In the genomic region with DNA sequence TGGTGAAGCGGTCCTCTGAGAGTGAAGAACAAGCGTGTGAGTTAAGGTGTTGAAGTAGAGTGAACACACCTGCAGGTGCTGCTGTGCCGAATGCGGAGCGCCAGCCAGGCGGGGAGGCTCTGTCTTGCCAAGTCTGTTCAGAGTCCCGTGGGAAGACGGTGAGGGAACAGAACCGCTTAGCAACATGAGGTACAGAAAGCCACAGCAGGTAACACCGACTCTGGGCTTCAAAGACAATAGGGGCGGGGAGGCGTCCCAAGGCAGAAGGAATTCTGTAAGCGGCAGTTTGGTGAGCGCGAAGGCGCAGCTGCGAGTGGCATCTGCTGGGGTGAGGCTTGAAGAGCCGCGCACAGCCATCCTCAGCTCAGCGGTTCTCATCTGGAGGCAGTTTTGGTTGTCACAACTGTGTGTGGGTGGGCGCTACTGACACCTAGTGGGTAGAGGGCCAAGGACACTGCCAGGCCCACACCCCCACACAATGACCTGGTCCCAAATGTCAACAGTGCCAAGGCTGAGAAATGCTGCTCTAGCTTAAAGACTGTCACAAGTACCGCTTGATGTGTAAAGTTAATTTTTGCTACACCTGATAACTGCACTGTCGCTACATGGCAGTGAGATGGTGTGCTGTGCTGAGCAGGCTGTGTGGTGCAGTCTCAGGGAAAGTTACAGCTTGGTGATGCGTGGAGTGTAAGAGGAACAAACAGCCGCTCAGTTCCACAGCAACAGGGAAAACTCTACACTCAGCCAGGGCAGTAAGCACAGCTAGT, we compare ENCODE assay signal across 8 cellular contexts.
DNase-seq lines count a peak whose midpoint lies in the region; ATAC-seq and TF ChIP-seq lines count a peak whose summit lies in the region.

No MANE protein-coding gene starts in this region.

- peak overlapping the region; percentile 34 to 86 (median 68); a peak in 4 of 7 replicates for H3K27ac Mint-ChIP-seq in H9
- H3K27ac Mint-ChIP-seq in activated CD8-positive, alpha-beta T cell treated with anti-CD3 and anti-CD28 coated beads, Interleukin-2, amount 10 ng/mL, durations not matched to agents 7 days and 5 days, result no peak overlapping the region
- no peak overlapping the region for H3K27ac Mint-ChIP-seq in stimulated activated naive CD8-positive, alpha-beta T cell treated with anti-CD3 and anti-CD28 coated beads, Interleukin-15, amount 100 ng/mL, for 72 hours
- H3K27ac Mint-ChIP-seq in T-helper 2 cell treated with Interferon-gamma antibody and Interleukin-4, amounts not matched to agents 5 μg/mL and 100 μg/mL, for 36 hours, result no peak overlapping the region

- no peak overlapping the region for H2BK5ac ChIP-seq in H9 (ENCODE audit: insufficient read length, low read length)

- no peak overlapping the region for H2AK5ac ChIP-seq in H9 (ENCODE audit: insufficient read length, low read length)

- no peak overlapping the region for H3K56ac ChIP-seq in H9 (ENCODE audit: insufficient read length, low read depth, low read length)

- no peak overlapping the region for H2BK20ac ChIP-seq in H9 (ENCODE audit: low read depth, low read length, poor library complexity, severe bottlenecking)

- peaks cover 34 to 75% (median 72%) of the 10 kb centered on the region in 3 experiments; a peak in 6 of 7 replicates for H3K36me3 Mint-ChIP-seq in H9 (ENCODE audit: insufficient read depth in 1 of 3, low read depth in 3 of 3)
- H3K36me3 Mint-ChIP-seq in activated CD8-positive, alpha-beta T cell treated with anti-CD3 and anti-CD28 coated beads, Interleukin-2, amount 10 ng/mL, durations not matched to agents 7 days and 5 days (ENCODE audit: low read depth), result no peaks in the 10 kb centered on the region
- no peaks in the 10 kb centered on the region for H3K36me3 Mint-ChIP-seq in T-helper 2 cell treated with Interferon-gamma antibody and Interleukin-4, amounts not matched to agents 5 μg/mL and 100 μg/mL, for 36 hours (ENCODE audit: low read depth)

- ATAC-seq in activated CD8-positive, alpha-beta T cell treated with anti-CD3 and anti-CD28 coated beads, Interleukin-2, amount 10 ng/mL, durations not matched to agents 7 days and 5 days, result peak; percentile 83
- ATAC-seq in stimulated activated naive CD8-positive, alpha-beta T cell treated with anti-CD3 and anti-CD28 coated beads, Interleukin-15, amount 100 ng/mL, for 72 hours, result peak; percentile 84

- CTCF ChIA-PET in activated CD8-positive, alpha-beta T cell treated with anti-CD3 and anti-CD28 coated beads, Interleukin-2, amount 10 ng/mL, durations not matched to agents 7 days and 5 days (lab: Charles Lee), result interaction anchor here (0.7 to 1.6 kb wide), 7 partner anchors 9 to 336 kb away, joined by 3 to 8 read pairs (median 4); no protein-coding TSS in a partner anchor

- H3K79me1 ChIP-seq in H9 (ENCODE audit: insufficient read depth, low read depth, low read length, poor library complexity, severe bottlenecking), result no peaks in the 10 kb centered on the region

- no peak overlapping the region for H4K5ac ChIP-seq in H9 (ENCODE audit: insufficient read length, low read depth, low read length)

- no peak overlapping the region for H4K8ac ChIP-seq in H9 (replicated peaks; ENCODE audit: insufficient read length, low read depth, low read length)

- no peaks in the 10 kb centered on the region for H3K23me2 ChIP-seq in H9 (ENCODE audit: insufficient read length, low read depth, low read length, poor library complexity, severe bottlenecking)

- no CpG with 5 or more reads among the region's 25 CpGs for WGBS in H9 (ENCODE audit: extremely low coverage, insufficient read length, low lambda C conversion rate)

- POLR2A ChIA-PET in activated CD8-positive, alpha-beta T cell treated with anti-CD3 and anti-CD28 coated beads, Interleukin-2, amount 10 ng/mL, durations not matched to agents 7 days and 5 days (lab: Charles Lee), result no interaction called here

- no peaks in the 10 kb centered on the region for H3K27me3 Mint-ChIP-seq in H9 (ENCODE audit: low read depth)
- H3K27me3 Mint-ChIP-seq in activated CD8-positive, alpha-beta T cell treated with anti-CD3 and anti-CD28 coated beads, Interleukin-2, amount 10 ng/mL, durations not matched to agents 7 days and 5 days (ENCODE audit: low read depth), result no peaks in the 10 kb centered on the region
- H3K27me3 Mint-ChIP-seq in stimulated activated naive CD8-positive, alpha-beta T cell treated with anti-CD3 and anti-CD28 coated beads, Interleukin-15, amount 100 ng/mL, for 72 hours, result no peaks in the 10 kb centered on the region
- no peaks in the 10 kb centered on the region for H3K27me3 Mint-ChIP-seq in T-helper 2 cell treated with Interferon-gamma antibody and Interleukin-4, amounts not matched to agents 5 μg/mL and 100 μg/mL, for 36 hours (ENCODE audit: low read depth)

- H3K23ac ChIP-seq in H9 (ENCODE audit: insufficient read length, low read depth, low read length), result no peak overlapping the region

- no peak overlapping the region for H3K4me2 ChIP-seq in H9 (ENCODE audit: insufficient read depth, insufficient read length, low read length)

- H3K79me2 ChIP-seq in H9 (ENCODE audit: insufficient read depth, low read length), result no peaks in the 10 kb centered on the region

- no peak overlapping the region for H3K18ac ChIP-seq in H9 (ENCODE audit: insufficient read length, low read depth, low read length)

- H2BK12ac ChIP-seq in H9 (ENCODE audit: insufficient read length, low read depth, low read length), result no peak overlapping the region

- no peak overlapping the region for H2AFZ ChIP-seq in H9 (ENCODE audit: low read length)

- peak; percentile 40 for DNase-seq in stimulated activated CD4-positive, alpha-beta T cell treated with anti-CD3 and anti-CD28 coated beads, Interleukin-15, amount 100 ng/mL, for 24 hours
- no peak for DNase-seq in stimulated activated CD4-positive, alpha-beta T cell treated with anti-CD3 and anti-CD28 coated beads, Interleukin-12 subunit alpha, Interleukin-12 subunit beta, amount 100 ng/mL, for 4 hours
- DNase-seq in H9 (peak; percentile 80), NCI-H1105 (lab: John Stamatoyannopoulos, UW) (peak; percentile 47), iPS DF 19.7 (ENCODE audit: low read depth, low spot score) (peak; percentile 20)
- peak; percentile 60 for DNase-seq in activated CD8-positive, alpha-beta T cell treated with anti-CD3 and anti-CD28 coated beads, Interleukin-2, amount 10 ng/mL, durations not matched to agents 7 days and 5 days
- peak; percentile 15 to 38 for DNase-seq in stimulated activated naive CD8-positive, alpha-beta T cell treated with anti-CD3 and anti-CD28 coated beads, Interleukin-15, amount 100 ng/mL, for 72 hours
- no peak for DNase-seq in T-helper 2 cell treated with Interferon-gamma antibody and Interleukin-4, amounts not matched to agents 5 μg/mL and 100 μg/mL, for 36 hours (ENCODE audit: low spot score)

- H4K20me1 ChIP-seq in H9 (ENCODE audit: control insufficient read depth, insufficient read depth, insufficient read length), result no peaks in the 10 kb centered on the region

- H3K9me3 ChIP-seq in H9 (ENCODE audit: control insufficient read depth, low read depth, low read length), result no peaks in the 10 kb centered on the region

- TF ChIP-seq CTCF in H9 (conservative IDR thresholded peaks at IDR 0.05), result peak; percentile 74

- H3K14ac ChIP-seq in H9 (ENCODE audit: insufficient read depth, low read length), result no peak overlapping the region

- H2BK120ac ChIP-seq in H9 (ENCODE audit: low read depth, low read length, poor library complexity, severe bottlenecking), result no peak overlapping the region

- no peak overlapping the region for H2BK15ac ChIP-seq in H9 (ENCODE audit: low read depth, low read length)

- peaks cover 12 to 25% of the 10 kb centered on the region in 2 experiments for H3K4me1 Mint-ChIP-seq in H9
- H3K4me1 Mint-ChIP-seq in activated CD8-positive, alpha-beta T cell treated with anti-CD3 and anti-CD28 coated beads, Interleukin-2, amount 10 ng/mL, durations not matched to agents 7 days and 5 days (ENCODE audit: low read depth), result peaks cover 11% of the 10 kb centered on the region
- peaks cover 9% of the 10 kb centered on the region for H3K4me1 Mint-ChIP-seq in stimulated activated naive CD8-positive, alpha-beta T cell treated with anti-CD3 and anti-CD28 coated beads, Interleukin-15, amount 100 ng/mL, for 72 hours
- H3K4me1 Mint-ChIP-seq in T-helper 2 cell treated with Interferon-gamma antibody and Interleukin-4, amounts not matched to agents 5 μg/mL and 100 μg/mL, for 36 hours (ENCODE audit: low read depth), result peaks cover 4% of the 10 kb centered on the region

- no peak overlapping the region for H3K9ac ChIP-seq in H9 (ENCODE audit: extremely low read depth, insufficient read length, low read length)

- no peak overlapping the region for H4K91ac ChIP-seq in H9 (ENCODE audit: insufficient read length, low read depth, low read length)

- no peak overlapping the region for H3K27ac ChIP-seq in H9 (ENCODE audit: insufficient read length, low read depth, low read length)

- no peak overlapping the region for H3K4me3 Mint-ChIP-seq in H9
- no peak overlapping the region for H3K4me3 Mint-ChIP-seq in activated CD8-positive, alpha-beta T cell treated with anti-CD3 and anti-CD28 coated beads, Interleukin-2, amount 10 ng/mL, durations not matched to agents 7 days and 5 days
- no peak overlapping the region for H3K4me3 Mint-ChIP-seq in stimulated activated naive CD8-positive, alpha-beta T cell treated with anti-CD3 and anti-CD28 coated beads, Interleukin-15, amount 100 ng/mL, for 72 hours
- no peak overlapping the region for H3K4me3 Mint-ChIP-seq in T-helper 2 cell treated with Interferon-gamma antibody and Interleukin-4, amounts not matched to agents 5 μg/mL and 100 μg/mL, for 36 hours

- H3T11ph ChIP-seq in H9 (ENCODE audit: low read length), result no peak overlapping the region

- no peaks in the 10 kb centered on the region for H3K27me3 ChIP-seq in H9 (ENCODE audit: insufficient read depth, low read length)

- H3K4me1 ChIP-seq in H9 (ENCODE audit: insufficient read depth, low read length), result no peaks in the 10 kb centered on the region

- H3K9me3 Mint-ChIP-seq in H9, result no peaks in the 10 kb centered on the region
- no peaks in the 10 kb centered on the region for H3K9me3 Mint-ChIP-seq in activated CD8-positive, alpha-beta T cell treated with anti-CD3 and anti-CD28 coated beads, Interleukin-2, amount 10 ng/mL, durations not matched to agents 7 days and 5 days (ENCODE audit: insufficient read depth)
- H3K9me3 Mint-ChIP-seq in stimulated activated naive CD8-positive, alpha-beta T cell treated with anti-CD3 and anti-CD28 coated beads, Interleukin-15, amount 100 ng/mL, for 72 hours, result no peaks in the 10 kb centered on the region
- H3K9me3 Mint-ChIP-seq in T-helper 2 cell treated with Interferon-gamma antibody and Interleukin-4, amounts not matched to agents 5 μg/mL and 100 μg/mL, for 36 hours, result no peaks in the 10 kb centered on the region

- H3K4ac ChIP-seq in H9 (ENCODE audit: low read depth, low read length), result no peak overlapping the region

Comparison
In these comparisons a context has a peak if more than half of its experiments do, and no peak if none do; other contexts are left out.
1. DNase-seq: peak in stimulated activated CD4-positive, alpha-beta T cell treated with anti-CD3 and anti-CD28 coated beads, Interleukin-15, amount 100 ng/mL, for 24 hours (single experiment), H9 (single experiment), NCI-H1105 (single experiment), activated CD8-positive, alpha-beta T cell treated with anti-CD3 and anti-CD28 coated beads, Interleukin-2, amount 10 ng/mL, durations not matched to agents 7 days and 5 days (single experiment), iPS DF 19.7 (single experiment) and stimulated activated naive CD8-positive, alpha-beta T cell treated with anti-CD3 and anti-CD28 coated beads, Interleukin-15, amount 100 ng/mL, for 72 hours (2 of 2); none in stimulated activated CD4-positive, alpha-beta T cell treated with anti-CD3 and anti-CD28 coated beads, Interleukin-12 subunit alpha, Interleukin-12 subunit beta, amount 100 ng/mL, for 4 hours (single experiment) and T-helper 2 cell treated with Interferon-gamma antibody and Interleukin-4, amounts not matched to agents 5 μg/mL and 100 μg/mL, for 36 hours (single experiment).
2. H3K27ac Mint-ChIP-seq: peak in H9 (3 of 3); none in activated CD8-positive, alpha-beta T cell treated with anti-CD3 and anti-CD28 coated beads, Interleukin-2, amount 10 ng/mL, durations not matched to agents 7 days and 5 days (single experiment), stimulated activated naive CD8-positive, alpha-beta T cell treated with anti-CD3 and anti-CD28 coated beads, Interleukin-15, amount 100 ng/mL, for 72 hours (0 of 2) and T-helper 2 cell treated with Interferon-gamma antibody and Interleukin-4, amounts not matched to agents 5 μg/mL and 100 μg/mL, for 36 hours (single experiment).